ENCODE assay signal across 1 cellular context in genomic region chr12:107685360-107686248, GRCh38.
A peak's percentile ranks its signal among the peaks of the same experiment; 100 is the strongest.
TF ChIP-seq lines count a peak whose summit lies in the region.

TSS of gene PWP1 (plus strand) at chr12:107685799. CDS start at chr12:107685900, 101 bp downstream.

TF ChIP-seq in HepG2, 621 proteins besides CTCF, POLR2A, EP300 and RAD21 (continued from another document and continues in another):
- TF ChIP-seq ZMAT5 (CRISPR knock-in tag; IDR thresholded peaks at IDR 0.05; ENCODE audit: borderline replicate concordance, low read depth) (no peak), ZNF570 (CRISPR knock-in tag; IDR thresholded peaks at IDR 0.05; ENCODE audit: borderline replicate concordance) (no peak), SP5 (CRISPR knock-in tag; IDR thresholded peaks at IDR 0.05; ENCODE audit: borderline replicate concordance, low read depth) (peak; percentile 38; the same call in 1 of the 2 replicates), ZNF337 (CRISPR knock-in tag; IDR thresholded peaks at IDR 0.05; ENCODE audit: borderline replicate concordance, low read depth) (peak; percentile 82), ZNF737 (CRISPR knock-in tag; IDR thresholded peaks at IDR 0.05; ENCODE audit: borderline replicate concordance) (peak; percentile 96), NFKB2 (CRISPR knock-in tag; IDR thresholded peaks at IDR 0.05; ENCODE audit: borderline replicate concordance) (peak; percentile 75; the same call in 1 of the 2 replicates), ZNF850 (CRISPR knock-in tag; conservative IDR thresholded peaks at IDR 0.05) (no peak), ZKSCAN1 (IDR thresholded peaks at IDR 0.05; ENCODE audit: low read length) (no peak), FLYWCH1 (CRISPR knock-in tag; IDR thresholded peaks at IDR 0.05) (no peak), POGK (CRISPR knock-in tag; conservative IDR thresholded peaks at IDR 0.05) (peak; percentile 77; the same call in 1 of the 2 replicates), NAIF1 (CRISPR knock-in tag; IDR thresholded peaks at IDR 0.05; ENCODE audit: borderline replicate concordance) (no peak), MTA1 (CRISPR knock-in tag; IDR thresholded peaks at IDR 0.05; ENCODE audit: borderline replicate concordance) (peak; percentile 66; the same call in 1 of the 2 replicates), U2AF1 (optimal IDR thresholded peaks at IDR 0.05; ENCODE audit: low read depth, low read length) (no peak), ZNF3 (CRISPR knock-in tag; IDR thresholded peaks at IDR 0.05) (no peak), FOXK1 (CRISPR knock-in tag; IDR thresholded peaks at IDR 0.05; ENCODE audit: borderline replicate concordance, low read depth) (peak; percentile 98), RBAK (CRISPR knock-in tag; IDR thresholded peaks at IDR 0.05) (no peak), ZNF781 (CRISPR knock-in tag; IDR thresholded peaks at IDR 0.05; ENCODE audit: borderline replicate concordance, not compliant biosample characterization) (peak; percentile 27), ARID4A (CRISPR knock-in tag; IDR thresholded peaks at IDR 0.05; ENCODE audit: borderline replicate concordance) (peak; percentile 96), PLRG1 (conservative IDR thresholded peaks at IDR 0.05) (no peak), RERE (CRISPR knock-in tag; IDR thresholded peaks at IDR 0.05; ENCODE audit: low read depth) (no peak), ZNF619 (CRISPR knock-in tag; IDR thresholded peaks at IDR 0.05) (no peak), ZNF501 (CRISPR knock-in tag; IDR thresholded peaks at IDR 0.05) (peak; percentile 96), FOXO4 (CRISPR knock-in tag; conservative IDR thresholded peaks at IDR 0.05) (no peak), ZSCAN9 (CRISPR knock-in tag; IDR thresholded peaks at IDR 0.05; ENCODE audit: borderline replicate concordance) (peak; percentile 75; the same call in 1 of the 2 replicates), ZBTB44 (CRISPR knock-in tag; IDR thresholded peaks at IDR 0.05) (no peak), ZNF598 (CRISPR knock-in tag; IDR thresholded peaks at IDR 0.05; ENCODE audit: borderline replicate concordance) (0 out of 2 replicates have a peak, but pooled peaks have one; percentile 51), E2F5 (CRISPR knock-in tag; conservative IDR thresholded peaks at IDR 0.05) (0 out of 2 replicates have a peak, but pooled peaks have one; percentile 30), ZFYVE20 (CRISPR knock-in tag; IDR thresholded peaks at IDR 0.05; ENCODE audit: borderline replicate concordance, low read depth) (peak; percentile 67; the same call in 1 of the 2 replicates), ZNF614 (CRISPR knock-in tag; IDR thresholded peaks at IDR 0.05; ENCODE audit: borderline replicate concordance) (no peak; the same call in 1 of the 2 replicates), ZNF580 (CRISPR knock-in tag; IDR thresholded peaks at IDR 0.05; ENCODE audit: borderline replicate concordance, low read depth) (peak; percentile 77; the same call in 1 of the 2 replicates), KDM1A (CRISPR knock-in tag; IDR thresholded peaks at IDR 0.05) (no peak), CREBL2 (CRISPR knock-in tag; IDR thresholded peaks at IDR 0.05; ENCODE audit: borderline replicate concordance) (peak; percentile 82; the same call in 1 of the 2 replicates), HMGA1 (CRISPR knock-in tag; conservative IDR thresholded peaks at IDR 0.05) (no peak), SIX4 (CRISPR knock-in tag; IDR thresholded peaks at IDR 0.05) (peak; percentile 66; the same call in 1 of the 2 replicates), THAP7 (CRISPR knock-in tag; IDR thresholded peaks at IDR 0.05) (peak; percentile 85; the same call in 1 of the 2 replicates), ZNF280B (CRISPR knock-in tag; IDR thresholded peaks at IDR 0.05; ENCODE audit: borderline replicate concordance) (peak; percentile 99), ZBTB25 (CRISPR knock-in tag; IDR thresholded peaks at IDR 0.05) (no peak), NBN (conservative IDR thresholded peaks at IDR 0.05) (no peak)
